ENCODE assay signal across 8 cellular contexts in the genomic region with DNA sequence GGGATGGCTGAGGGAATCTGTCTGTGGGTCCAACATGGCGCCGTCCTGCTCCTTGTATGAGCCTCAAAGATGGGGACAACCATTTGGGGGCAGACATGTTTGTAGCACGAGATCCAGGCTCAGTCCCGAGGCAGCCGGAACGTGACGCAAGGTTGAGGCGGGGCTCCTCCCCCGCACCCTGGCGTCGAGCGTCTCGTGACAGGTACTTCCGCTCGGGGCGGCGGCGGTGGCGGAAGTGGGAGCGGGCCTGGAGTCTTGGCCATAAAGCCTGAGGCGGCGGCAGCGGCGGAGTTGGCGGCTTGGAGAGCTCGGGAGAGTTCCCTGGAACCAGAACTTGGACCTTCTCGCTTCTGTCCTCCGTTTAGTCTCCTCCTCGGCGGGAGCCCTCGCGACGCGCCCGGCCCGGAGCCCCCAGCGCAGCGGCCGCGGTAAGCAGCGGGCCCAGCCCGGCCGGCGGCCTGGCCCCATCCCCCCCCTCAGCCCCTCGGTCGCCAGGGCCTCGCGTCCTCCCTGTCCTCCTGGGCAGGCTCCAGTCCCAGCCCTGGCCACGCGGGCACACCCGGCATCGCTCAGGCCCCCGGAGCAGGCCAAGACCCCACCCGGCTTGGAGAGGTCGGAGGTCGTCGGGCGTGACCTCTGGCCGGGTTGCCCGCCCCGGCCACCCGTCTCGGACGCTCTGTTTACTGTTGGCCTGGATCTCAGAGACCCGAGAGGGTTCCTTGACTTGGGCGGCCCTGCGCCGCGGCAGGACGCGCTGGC. TPM values are rescaled to one million over a fixed set of nuclear protein-coding genes. Genes with fewer than 3 reads are reported as not detected.
DNase-seq lines count a peak whose midpoint lies in the region; ATAC-seq and TF ChIP-seq lines count a peak whose summit lies in the region.

A gene (plus strand): TSS at position 252 of the 759 bp plus-strand sequence. CDS start 69,185 bp downstream, outside the sequence.

- peak within 1 kb of the TSS; percentile 79 to 90 for H3K9ac ChIP-seq in liver (ENCODE audit: low read depth in 1 of 2, low read length in 2 of 2)

- TF ChIP-seq CTCF in CD14-positive monocyte (IDR thresholded peaks at IDR 0.05) (no peak), liver (IDR thresholded peaks at IDR 0.05; ENCODE audit: low read depth, low read length, missing input control) (no peak)

- H3K36me3 Mint-ChIP-seq in CD14-positive monocyte = peaks cover 5 to 14% of the 10 kb centered on the region in 2 donors

- peak; percentile 95 for ATAC-seq in GM19397 (IDR thresholded peaks at IDR 0.05; ENCODE audit: unreplicated experiment)
- ATAC-seq in HG03571 (IDR thresholded peaks at IDR 0.05; ENCODE audit: unreplicated experiment) = peak; percentile 89

- under 1% methylated on average over 71 of the region's 71 CpGs for WGBS in liver

- H3K27ac Mint-ChIP-seq in CD14-positive monocyte = peak within 1 kb of the TSS; percentile 91 to 98 (median 96)

- H3K27me3 ChIP-seq in liver (ENCODE audit: control insufficient read depth in 4 of 4, insufficient read depth in 4 of 4, low read length in 3 of 4) = no peaks in the 10 kb centered on the region

- peak within 1 kb of the TSS; percentile 95 to 96 for H3K27ac ChIP-seq in liver (ENCODE audit: low read depth in 1 of 2, low read length in 2 of 2)

- peak; percentile 30 to 62 for TF ChIP-seq RAD21 in liver (IDR thresholded peaks at IDR 0.05)

- H3K4me3 Mint-ChIP-seq in CD14-positive monocyte = peak within 1 kb of the TSS; percentile 89 to 98

- DNase-seq in CD14-positive monocyte (ENCODE audit: low spot score) (peak; percentile 98), NCI-H82 (lab: John Stamatoyannopoulos, UW) (peak; percentile 99), dermis microvascular lymphatic vessel endothelial cell (ENCODE audit: low read depth in 2 of 2) (peak; percentile 96 to 98)
- peak; percentile 97 to 98 for DNase-seq in activated CD4-positive, alpha-beta T cell treated with anti-CD3 and anti-CD28 coated beads, Interleukin-2, amount 50 U/mL, for 48 hours
- peak; percentile 97 for DNase-seq in stimulated activated CD4-positive, alpha-beta T cell treated with anti-CD3 and anti-CD28 coated beads, Interleukin-4, amount 100 ng/mL, for 24 hours

- H3K4me1 ChIP-seq in liver (ENCODE audit: control insufficient read depth in 4 of 4, insufficient read depth in 4 of 4, low read length in 3 of 4) = peaks cover 0 to 35% (median 28%) of the 10 kb centered on the region in 4 donors

- no peaks in the 10 kb centered on the region for H3K9me3 ChIP-seq in liver (ENCODE audit: control insufficient read depth in 4 of 4, low read length in 3 of 4)

- peak within 1 kb of the TSS; percentile 85 to 89 (median 88) for H3K4me3 ChIP-seq in liver (ENCODE audit: low read depth in 1 of 3, low read length in 3 of 3)

- H3K36me3 ChIP-seq in liver (ENCODE audit: control insufficient read depth in 4 of 4, insufficient read depth in 3 of 4, low read depth in 1 of 4, low read length in 3 of 4) = no peaks in the 10 kb centered on the region

- peaks cover 0 to 2% (median 0%) of the 10 kb centered on the region in 7 donors for H3K9me3 Mint-ChIP-seq in CD14-positive monocyte

- peaks cover 3 to 7% (median 3%) of the 10 kb centered on the region in 3 donors for H3K27me3 Mint-ChIP-seq in CD14-positive monocyte (ENCODE audit: low read depth in 3 of 3)

- H3K4me1 Mint-ChIP-seq in CD14-positive monocyte = peaks cover 51% of the 10 kb centered on the region

- intact Hi-C loops in CD14-positive monocyte (cut with micrococcal nuclease) = loop anchor here in 1 of 2 donors (5.0 to 10.0 kb wide), 2 partner anchors 44 to 71 kb away; a partner anchor contains a TSS

TF ChIP-seq in liver, 16 proteins besides CTCF, POLR2A, EP300 and RAD21:
- peak; percentile 35 for TF ChIP-seq TAF1 (conservative IDR thresholded peaks at IDR 0.05)
- TF ChIP-seq JUND (IDR thresholded peaks at IDR 0.05) = peak in 1 of 2 donors; percentile 54
- TF ChIP-seq, protein P1, sequence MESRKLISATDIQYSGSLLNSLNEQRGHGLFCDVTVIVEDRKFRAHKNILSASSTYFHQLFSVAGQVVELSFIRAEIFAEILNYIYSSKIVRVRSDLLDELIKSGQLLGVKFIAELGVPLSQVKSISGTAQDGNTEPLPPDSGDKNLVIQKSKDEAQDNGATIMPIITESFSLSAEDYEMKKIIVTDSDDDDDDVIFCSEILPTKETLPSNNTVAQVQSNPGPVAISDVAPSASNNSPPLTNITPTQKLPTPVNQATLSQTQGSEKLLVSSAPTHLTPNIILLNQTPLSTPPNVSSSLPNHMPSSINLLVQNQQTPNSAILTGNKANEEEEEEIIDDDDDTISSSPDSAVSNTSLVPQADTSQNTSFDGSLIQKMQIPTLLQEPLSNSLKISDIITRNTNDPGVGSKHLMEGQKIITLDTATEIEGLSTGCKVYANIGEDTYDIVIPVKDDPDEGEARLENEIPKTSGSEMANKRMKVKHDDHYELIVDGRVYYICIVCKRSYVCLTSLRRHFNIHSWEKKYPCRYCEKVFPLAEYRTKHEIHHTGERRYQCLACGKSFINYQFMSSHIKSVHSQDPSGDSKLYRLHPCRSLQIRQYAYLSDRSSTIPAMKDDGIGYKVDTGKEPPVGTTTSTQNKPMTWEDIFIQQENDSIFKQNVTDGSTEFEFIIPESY (IDR thresholded peaks at IDR 0.05) = peak; percentile 76
- TF ChIP-seq GABPA (IDR thresholded peaks at IDR 0.05 in 1 of 2, conservative IDR thresholded peaks at IDR 0.05 in 1 of 2) = peak; percentile 78 to 94
- peak; percentile 100 for TF ChIP-seq YY1 (IDR thresholded peaks at IDR 0.05)
- peak; percentile 62 for TF ChIP-seq SP1 (IDR thresholded peaks at IDR 0.05)
- peak; percentile 54 for TF ChIP-seq FOXA1 (IDR thresholded peaks at IDR 0.05)
- peak; percentile 53 to 70 for TF ChIP-seq RXRA (IDR thresholded peaks at IDR 0.05)
- TF ChIP-seq, protein P2, sequence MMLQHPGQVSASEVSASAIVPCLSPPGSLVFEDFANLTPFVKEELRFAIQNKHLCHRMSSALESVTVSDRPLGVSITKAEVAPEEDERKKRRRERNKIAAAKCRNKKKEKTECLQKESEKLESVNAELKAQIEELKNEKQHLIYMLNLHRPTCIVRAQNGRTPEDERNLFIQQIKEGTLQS (IDR thresholded peaks at IDR 0.05) = peak; percentile 83
- TF ChIP-seq, protein P3, sequence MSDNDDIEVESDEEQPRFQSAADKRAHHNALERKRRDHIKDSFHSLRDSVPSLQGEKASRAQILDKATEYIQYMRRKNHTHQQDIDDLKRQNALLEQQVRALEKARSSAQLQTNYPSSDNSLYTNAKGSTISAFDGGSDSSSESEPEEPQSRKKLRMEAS (IDR thresholded peaks at IDR 0.05) = peak; percentile 84
- peak; percentile 99 to 100 for TF ChIP-seq EGR1 (IDR thresholded peaks at IDR 0.05; ENCODE audit: low read depth in 2 of 2)
- TF ChIP-seq FOXA2 (IDR thresholded peaks at IDR 0.05) = no peak
- TF ChIP-seq HNF4G (IDR thresholded peaks at IDR 0.05) = no peak
- peak; percentile 33 to 47 for TF ChIP-seq HNF4A (conservative IDR thresholded peaks at IDR 0.05)
- no peak for TF ChIP-seq NR2F2 (IDR thresholded peaks at IDR 0.05)
- TF ChIP-seq, protein P4, sequence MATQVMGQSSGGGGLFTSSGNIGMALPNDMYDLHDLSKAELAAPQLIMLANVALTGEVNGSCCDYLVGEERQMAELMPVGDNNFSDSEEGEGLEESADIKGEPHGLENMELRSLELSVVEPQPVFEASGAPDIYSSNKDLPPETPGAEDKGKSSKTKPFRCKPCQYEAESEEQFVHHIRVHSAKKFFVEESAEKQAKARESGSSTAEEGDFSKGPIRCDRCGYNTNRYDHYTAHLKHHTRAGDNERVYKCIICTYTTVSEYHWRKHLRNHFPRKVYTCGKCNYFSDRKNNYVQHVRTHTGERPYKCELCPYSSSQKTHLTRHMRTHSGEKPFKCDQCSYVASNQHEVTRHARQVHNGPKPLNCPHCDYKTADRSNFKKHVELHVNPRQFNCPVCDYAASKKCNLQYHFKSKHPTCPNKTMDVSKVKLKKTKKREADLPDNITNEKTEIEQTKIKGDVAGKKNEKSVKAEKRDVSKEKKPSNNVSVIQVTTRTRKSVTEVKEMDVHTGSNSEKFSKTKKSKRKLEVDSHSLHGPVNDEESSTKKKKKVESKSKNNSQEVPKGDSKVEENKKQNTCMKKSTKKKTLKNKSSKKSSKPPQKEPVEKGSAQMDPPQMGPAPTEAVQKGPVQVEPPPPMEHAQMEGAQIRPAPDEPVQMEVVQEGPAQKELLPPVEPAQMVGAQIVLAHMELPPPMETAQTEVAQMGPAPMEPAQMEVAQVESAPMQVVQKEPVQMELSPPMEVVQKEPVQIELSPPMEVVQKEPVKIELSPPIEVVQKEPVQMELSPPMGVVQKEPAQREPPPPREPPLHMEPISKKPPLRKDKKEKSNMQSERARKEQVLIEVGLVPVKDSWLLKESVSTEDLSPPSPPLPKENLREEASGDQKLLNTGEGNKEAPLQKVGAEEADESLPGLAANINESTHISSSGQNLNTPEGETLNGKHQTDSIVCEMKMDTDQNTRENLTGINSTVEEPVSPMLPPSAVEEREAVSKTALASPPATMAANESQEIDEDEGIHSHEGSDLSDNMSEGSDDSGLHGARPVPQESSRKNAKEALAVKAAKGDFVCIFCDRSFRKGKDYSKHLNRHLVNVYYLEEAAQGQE (IDR thresholded peaks at IDR 0.05) = no peak

RNA-seq across cellular contexts. Expression of the gene that starts here (rescaled TPM):
- 100 to 1,000 TPM; 223 to 261 TPM for polyA plus RNA-seq in CD14-positive monocyte
- total RNA-seq in dermis microvascular lymphatic vessel endothelial cell = 31.8 and 47.4 TPM in 2 replicates
- total RNA-seq in liver = 10 to 100 TPM; 34.6 to 39.1 TPM
- polyA plus RNA-seq in liver = 10 to 100 TPM; 87.7 to 90.6 TPM

Comparison
In these comparisons a context has a peak if more than half of its experiments do, and no peak if none do; other contexts are left out.
1. Peak in every context shown above with its lines: DNase-seq, ATAC-seq, H3K4me3 ChIP-seq and H3K27ac ChIP-seq.